20 cellular contexts compared by ENCODE assay signal in the genomic region with DNA sequence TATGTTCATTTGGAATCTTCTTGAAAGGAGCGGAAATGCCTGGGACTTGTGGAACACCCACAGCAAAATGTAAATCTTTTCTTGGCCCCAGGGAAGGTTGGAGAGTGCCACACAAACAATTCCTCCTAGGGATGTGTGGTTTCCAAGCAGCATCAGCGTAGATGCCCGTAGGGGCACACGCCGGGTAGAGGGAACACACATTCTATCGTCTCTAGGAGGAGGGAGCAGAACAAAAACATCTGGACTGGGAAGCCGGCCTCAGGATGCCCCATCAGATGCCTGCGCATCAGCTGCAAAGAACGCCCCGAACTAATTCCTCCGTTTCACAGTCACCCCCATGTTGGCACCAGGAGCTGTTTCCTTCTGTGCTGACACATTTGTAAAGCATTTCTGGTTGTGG.
DNase-seq lines count a peak whose midpoint lies in the region; TF ChIP-seq lines count a peak whose summit lies in the region.
"Had no signal": no experiment of that assay in that cellular context is flagged by ENCODE, and none has a peak within 500 bp of the region (broad histone marks: within the 10 kb centered on the region; RNA-seq: fewer than 3 reads in every experiment).

No MANE protein-coding gene starts in this region.

- no peak overlapping the region; the same call in 1 of the 2 replicates for H3K4me3 Mint-ChIP-seq in HFFc6
- H3K4me3 Mint-ChIP-seq: CD4-positive, alpha-beta T cell; T-helper 17 cell had no signal

- H3K27ac ChIP-seq in osteoblast (ENCODE audit: low read depth, low read length) (no peak overlapping the region), suprapubic skin (no peak overlapping the region)
- H3K27ac ChIP-seq: RWPE1 had no signal

- H3K4me2 ChIP-seq in osteoblast (ENCODE audit: insufficient read depth, low read length): no peak overlapping the region

- H3K27me3 Mint-ChIP-seq in HFFc6 (ENCODE audit: insufficient read depth): peaks cover 22% of the 10 kb centered on the region
- H3K27me3 Mint-ChIP-seq: CD4-positive, alpha-beta T cell; T-helper 17 cell had no signal

- H3K4me3 ChIP-seq in osteoblast (ENCODE audit: insufficient read depth, low read length) (no peak overlapping the region), suprapubic skin (no peak overlapping the region)

- H3K4me1 ChIP-seq in osteoblast (ENCODE audit: insufficient read depth, low read length) (no peaks in the 10 kb centered on the region), suprapubic skin (no peaks in the 10 kb centered on the region)

- H3K9me3 Mint-ChIP-seq in HFFc6: no peaks in the 10 kb centered on the region
- H3K9me3 Mint-ChIP-seq: CD4-positive, alpha-beta T cell had no signal

- H3K27ac Mint-ChIP-seq in HFFc6: no peak overlapping the region
- H3K27ac Mint-ChIP-seq: CD4-positive, alpha-beta T cell; T-helper 17 cell had no signal

- no peaks in the 10 kb centered on the region for H3K9me3 ChIP-seq in osteoblast (ENCODE audit: low read depth, low read length)
- H3K9me3 ChIP-seq in suprapubic skin: no peaks in the 10 kb centered on the region
- H3K9me3 ChIP-seq: BE2C had no signal

- H3K4me1 Mint-ChIP-seq in HFFc6 (ENCODE audit: low read depth): peaks cover 21% of the 10 kb centered on the region; the same call in 1 of the 2 replicates
- H3K4me1 Mint-ChIP-seq: T-helper 17 cell had no signal

- no peak for TF ChIP-seq CTCF in HFFc6 (IDR thresholded peaks at IDR 0.05)
- TF ChIP-seq CTCF in osteoblast (IDR thresholded peaks at IDR 0.05; ENCODE audit: extremely low read depth, low read depth, low read length): no peak
- TF ChIP-seq CTCF in suprapubic skin (IDR thresholded peaks at IDR 0.05): no peak

- H3K79me2 ChIP-seq in osteoblast (ENCODE audit: insufficient read depth, low read length): no peaks in the 10 kb centered on the region

- no peaks in the 10 kb centered on the region for H3K36me3 Mint-ChIP-seq in HFFc6 (ENCODE audit: low read depth)

- TF ChIP-seq EP300 in suprapubic skin (IDR thresholded peaks at IDR 0.05): no peak

- peak; percentile 75 for DNase-seq in AG20443 (ENCODE audit: low spot score)
- peak; percentile 26 for DNase-seq in HFFc6
- peak; percentile 64 for DNase-seq in epidermal melanocyte (ENCODE audit: insufficient read length, low spot score)
- no peak for DNase-seq in osteoblast (ENCODE audit: insufficient read length, low spot score, missing footprints)
- no peak for DNase-seq in T-helper 1 cell
- DNase-seq in suprapubic skin (ENCODE audit: low spot score in 2 of 2): no peak
- no peak for DNase-seq in T1000 (lab: John Stamatoyannopoulos, UW)
- DNase-seq in DMS153 treated with DMSO at 0.1 percent for 48 hours (lab: John Stamatoyannopoulos, UW; ENCODE audit: unreplicated experiment): no peak
- DNase-seq: BE2C; CD4-positive, alpha-beta T cell; DMS153; HCEC 1CT; KBM-7; NCI-H1436; NCI-H1930; NCI-H345; NCI-H524 treated with DMSO at 0.1 percent for 48 hours; PC-3; T-helper 17 cell had no signal

- TF ChIP-seq POLR2A in suprapubic skin (IDR thresholded peaks at IDR 0.05): no peak

- peak overlapping the region; percentile 22 for H2AFZ ChIP-seq in osteoblast (ENCODE audit: low read length)

- H4K20me1 ChIP-seq in osteoblast (ENCODE audit: insufficient read depth, low read length): no peaks in the 10 kb centered on the region

- H3K27me3 ChIP-seq in osteoblast (ENCODE audit: insufficient read depth, low read length) (no peaks in the 10 kb centered on the region), suprapubic skin (peaks cover 22% of the 10 kb centered on the region)
- H3K27me3 ChIP-seq: BE2C had no signal

- no peaks in the 10 kb centered on the region for H3K36me3 ChIP-seq in osteoblast (ENCODE audit: insufficient read depth, low read length)
- no peaks in the 10 kb centered on the region for H3K36me3 ChIP-seq in suprapubic skin
- H3K36me3 ChIP-seq: BE2C had no signal

- 35% methylated on average over 6 of the region's 11 CpGs for WGBS in suprapubic skin

Comparison
In these comparisons a context has a peak if more than half of its experiments do, and no peak if none do; other contexts are left out.
1. DNase-seq: peak in AG20443 (single experiment), HFFc6 (single experiment) and epidermal melanocyte (single experiment); none in osteoblast (single experiment), T-helper 1 cell (0 of 5), suprapubic skin (0 of 2), T1000 (single experiment) and DMS153 treated with DMSO at 0.1 percent for 48 hours (single experiment).